14 cellular contexts compared by ENCODE assay signal in genomic region chr4:108113229-108113628, GRCh38. TPM values are rescaled to one million over a fixed set of nuclear protein-coding genes. Genes with fewer than 3 reads are reported as not detected.
DNase-seq lines count a peak whose midpoint lies in the region; ATAC-seq, FAIRE-seq and TF ChIP-seq lines count a peak whose summit lies in the region.
"Had no signal": no experiment of that assay in that cellular context is flagged by ENCODE, and none has a peak within 500 bp of the region (broad histone marks: within the 10 kb centered on the region; RNA-seq: fewer than 3 reads in every experiment).

No MANE protein-coding gene starts in this region.

- H3K36me3 ChIP-seq in H1 (ENCODE audit: control insufficient read depth in 2 of 4, insufficient read depth in 4 of 4, low read length in 3 of 4) = no peaks in the 10 kb centered on the region
- H3K36me3 ChIP-seq: MG63, spleen had no signal

- H3K9me3 ChIP-seq in H1 (ENCODE audit: insufficient read depth in 2 of 2, low read depth in 1 of 2, low read length in 1 of 2) = no peaks in the 10 kb centered on the region
- H3K9me3 ChIP-seq: MG63, spleen had no signal

- no peak for FAIRE-seq in H1 (lab: Jason Lieb, UNC)
- no peak for FAIRE-seq in GM12892 (lab: Jason Lieb, UNC)

- no peak overlapping the region for H3K23ac ChIP-seq in H1 (ENCODE audit: insufficient read length)

- H3K27me3 Mint-ChIP-seq in stimulated activated naive CD8-positive, alpha-beta T cell treated with anti-CD3 and anti-CD28 coated beads, Interleukin-15, Interleukin-2, amounts not matched to agents 100 ng/mL and 50 ng/mL, for 24 hours = no peaks in the 10 kb centered on the region

- H3K18ac ChIP-seq in H1 (ENCODE audit: extremely low read depth, low read length) = no peak overlapping the region; the same call in 1 of the 2 replicates

- no peaks in the 10 kb centered on the region for H3K27me3 ChIP-seq in H1 (replicated peaks in 1 of 4; ENCODE audit: control insufficient read depth in 3 of 4, extremely low read depth in 1 of 4, insufficient read depth in 3 of 4, low read length in 3 of 4)
- H3K27me3 ChIP-seq: MG63, spleen had no signal

- H3K4me1 Mint-ChIP-seq in stimulated activated naive CD8-positive, alpha-beta T cell treated with anti-CD3 and anti-CD28 coated beads, Interleukin-15, Interleukin-2, amounts not matched to agents 100 ng/mL and 50 ng/mL, for 24 hours (ENCODE audit: low read depth) = peaks cover 98% of the 10 kb centered on the region

- no peak overlapping the region for H3K27ac ChIP-seq in H1 (ENCODE audit: low read depth, low read length)
- H3K27ac ChIP-seq: epithelial cell of prostate had no signal

- 0 out of 2 replicates have a peak overlapping the region, but pooled peaks have one; percentile 21 for H2AFZ ChIP-seq in H1 (ENCODE audit: low read length)

- no peaks in the 10 kb centered on the region for H3K79me1 ChIP-seq in H1 (ENCODE audit: low read depth, low read length)

- TF ChIP-seq CTCF in H1 (IDR thresholded peaks at IDR 0.05; ENCODE audit: control extremely low read depth in 1 of 3, insufficient read depth in 1 of 3, low read depth in 1 of 3, low read length in 3 of 3) = no peak

- H4K5ac ChIP-seq in H1 (ENCODE audit: insufficient read length, low read depth, low read length) = no peak overlapping the region

- no peak overlapping the region for H4K8ac ChIP-seq in H1 (ENCODE audit: extremely low read depth, insufficient read depth, low read length)

- H2BK20ac ChIP-seq in H1 (ENCODE audit: low read length) = no peak overlapping the region

- no peak for DNase-seq in activated CD4-positive, CD25-positive, alpha-beta regulatory T cell treated with anti-CD3 and anti-CD28 coated beads, Interleukin-2, amount 50 U/mL, for 72 hours
- DNase-seq in activated T-cell treated with anti-CD3 and anti-CD28 coated beads, Interleukin-2, amount 50 U/mL, for 1 hour = peak; percentile 62
- DNase-seq in H1 (ENCODE audit: low read depth in 1 of 2, low spot score in 2 of 2) = no peak
- no peak for DNase-seq in GM12892 (ENCODE audit: insufficient read length)
- no peak for DNase-seq in SHP77 (lab: John Stamatoyannopoulos, UW)
- DNase-seq: anterior cingulate cortex, EL, MG63, NCI-H510A treated with DMSO at 0.1 percent for 48 hours, spleen had no signal

- peak overlapping the region; percentile 90 for H3K27ac Mint-ChIP-seq in stimulated activated naive CD8-positive, alpha-beta T cell treated with anti-CD3 and anti-CD28 coated beads, Interleukin-15, Interleukin-2, amounts not matched to agents 100 ng/mL and 50 ng/mL, for 24 hours

- no peak overlapping the region for H3K14ac ChIP-seq in H1 (ENCODE audit: insufficient read length)

- ATAC-seq in activated CD4-positive, CD25-positive, alpha-beta regulatory T cell treated with anti-CD3 and anti-CD28 coated beads, Interleukin-2, amount 50 U/mL, for 24 hours = peak; percentile 15 to 25
- no peak for ATAC-seq in GM21576 (IDR thresholded peaks at IDR 0.05; ENCODE audit: unreplicated experiment)

- POLR2A ChIA-PET in H1 (lab: Charles Lee; ENCODE audit: partially characterized antibody) = no interaction called here

- no peak overlapping the region for H3K4me3 ChIP-seq in H1 (ENCODE audit: extremely low read depth in 1 of 4, insufficient read depth in 2 of 4, low read depth in 3 of 4, low read length in 4 of 4)
- H3K4me3 ChIP-seq: MG63, spleen had no signal

- H2AK5ac ChIP-seq in H1 (ENCODE audit: low read depth, low read length) = no peak overlapping the region

- no peak overlapping the region for H2BK120ac ChIP-seq in H1 (replicated peaks; ENCODE audit: low read depth, low read length)

- no peaks in the 10 kb centered on the region; the same call in 1 of the 2 replicates for H3K23me2 ChIP-seq in H1 (ENCODE audit: low read depth, low read length)

- no peak for TF ChIP-seq EP300 in H1 (IDR thresholded peaks at IDR 0.05; ENCODE audit: borderline replicate concordance in 1 of 2, low read depth in 2 of 2, low read length in 2 of 2)

- TF ChIP-seq POLR2A in H1 (IDR thresholded peaks at IDR 0.05; ENCODE audit: control extremely low read depth in 1 of 2, low read depth in 2 of 2, low read length in 2 of 2) (no peak), GM12892 (IDR thresholded peaks at IDR 0.05; ENCODE audit: low read depth, low read length) (no peak)

- no peak overlapping the region for H3K4ac ChIP-seq in H1 (replicated peaks; ENCODE audit: insufficient read length, low read depth, low read length)

- no peaks in the 10 kb centered on the region for H4K20me1 ChIP-seq in H1 (replicated peaks in 1 of 2; ENCODE audit: control insufficient read depth in 1 of 2, insufficient read depth in 2 of 2, low read length in 2 of 2)

- CTCF ChIA-PET in H1 (lab: Charles Lee; ENCODE audit: partially characterized antibody) = interaction anchor here (0.5 to 2.4 kb wide), 7 partner anchors 11 to 459 kb away, joined by 3 to 8 read pairs (median 3); no protein-coding TSS in a partner anchor

- peaks cover 0 to 12% (median 9%) of the 10 kb centered on the region in 4 experiments; a peak in 5 of 7 replicates for H3K4me1 ChIP-seq in H1 (replicated peaks in 1 of 4; ENCODE audit: control insufficient read depth in 3 of 4, insufficient read depth in 4 of 4, low read length in 3 of 4)

- 61% methylated on average over 5 of the region's 5 CpGs; no CpG with 5 or more reads in 1 of the 2 experiments for WGBS in H1 (ENCODE audit: extremely low coverage in 1 of 2, insufficient coverage in 1 of 2, insufficient read length in 1 of 2, insufficient replicate concordance in 2 of 2, low coverage in 1 of 2, low lambda C conversion rate in 2 of 2, missing lambda C conversion rate in 1 of 2), 2 experiments

- no peak overlapping the region for H3K56ac ChIP-seq in H1 (replicated peaks; ENCODE audit: insufficient read length, low read depth, low read length)

- H3K4me2 ChIP-seq in H1 (ENCODE audit: insufficient read depth in 1 of 2, low read depth in 2 of 2, low read length in 2 of 2) = no peak overlapping the region

- H3K4me3 Mint-ChIP-seq in stimulated activated naive CD8-positive, alpha-beta T cell treated with anti-CD3 and anti-CD28 coated beads, Interleukin-15, Interleukin-2, amounts not matched to agents 100 ng/mL and 50 ng/mL, for 24 hours = peak overlapping the region; percentile 58

- no peak overlapping the region for H2BK15ac ChIP-seq in H1 (ENCODE audit: low read length)

- no peaks in the 10 kb centered on the region for H3K79me2 ChIP-seq in H1 (ENCODE audit: control insufficient read depth in 1 of 2, insufficient read depth in 2 of 2, low read length in 2 of 2)

- H3K9me3 Mint-ChIP-seq in stimulated activated naive CD8-positive, alpha-beta T cell treated with anti-CD3 and anti-CD28 coated beads, Interleukin-15, Interleukin-2, amounts not matched to agents 100 ng/mL and 50 ng/mL, for 24 hours = no peaks in the 10 kb centered on the region

- 0 out of 7 replicates have a peak overlapping the region, but pooled peaks of 1 of the 4 experiments have one; percentile 22 for H3K9ac ChIP-seq in H1 (replicated peaks in 1 of 4; ENCODE audit: extremely low read depth in 1 of 4, low read depth in 3 of 4, low read length in 3 of 4)

- no peak overlapping the region for H2BK5ac ChIP-seq in H1 (ENCODE audit: low read depth, low read length)

- H4K91ac ChIP-seq in H1 (replicated peaks; ENCODE audit: insufficient read length, low read length) = no peak overlapping the region

- no peak for TF ChIP-seq RAD21 in H1 (IDR thresholded peaks at IDR 0.05 in 1 of 2, conservative IDR thresholded peaks at IDR 0.05 in 1 of 2; ENCODE audit: low read depth in 2 of 2, low read length in 2 of 2)

- H3K36me3 Mint-ChIP-seq in stimulated activated naive CD8-positive, alpha-beta T cell treated with anti-CD3 and anti-CD28 coated beads, Interleukin-15, Interleukin-2, amounts not matched to agents 100 ng/mL and 50 ng/mL, for 24 hours (ENCODE audit: low read depth) = peaks cover 20% of the 10 kb centered on the region

- no peak overlapping the region for H2BK12ac ChIP-seq in H1 (ENCODE audit: low read depth, low read length)

TF ChIP-seq in H1, 55 proteins besides CTCF, POLR2A, EP300 and RAD21:
- TF ChIP-seq CEBPB (IDR thresholded peaks at IDR 0.05; ENCODE audit: low read depth, low read length) (no peak), SRF (IDR thresholded peaks at IDR 0.05; ENCODE audit: low read depth, low read length) (no peak), KDM4A (IDR thresholded peaks at IDR 0.05; ENCODE audit: low read depth, low read length, severe bottlenecking) (no peak), TAF1 (IDR thresholded peaks at IDR 0.05; ENCODE audit: low read depth, low read length) (no peak), SUZ12 (IDR thresholded peaks at IDR 0.05; ENCODE audit: low read length) (no peak)

RNA-seq across cellular contexts. Expression of gene LEF1, which starts 55.5 kb away (rescaled TPM):
- 0.67 and 2.6 TPM in 2 replicates for total RNA-seq in H1 (2021; fragmentation: NEBNext Ultra II Directional; extraction: Animal tissue kit (Norgen Biotek cat#: 25700))
- polyA plus RNA-seq in H1 (2011; rRNA removed) = 3.6 and 5.2 TPM in 2 replicates
- 3.1 TPM for polyA plus RNA-seq in H1 (2011; cell fraction: cytosol; rRNA removed)
- 3.4 TPM for polyA plus RNA-seq in H1 (2011; cell fraction: nucleus; rRNA removed)
- polyA plus RNA-seq in H1 (2012, experiment 1 of 2) = 1.3 to 2.7 TPM (median 2.0 TPM) in 4 replicates
- polyA plus RNA-seq in H1 (2012, experiment 2 of 2) = 0.62 TPM
- 0.12 TPM for polyA plus RNA-seq in H1 (2013, experiment 1 of 2)
- polyA plus RNA-seq in H1 (2013, experiment 2 of 2) = 0.20 TPM
- 3.6 and 5.4 TPM in 2 replicates for polyA minus RNA-seq in H1 (2011; rRNA and poly(A)+ RNA removed)
- 1.6 TPM for polyA minus RNA-seq in H1 (2011; cell fraction: cytosol; rRNA and poly(A)+ RNA removed)
- 4.3 TPM for polyA minus RNA-seq in H1 (2011; cell fraction: nucleus; rRNA and poly(A)+ RNA removed)
- polyA plus RNA-seq in GM12892 (2012; ENCODE audit: missing spikeins) = 20.9 TPM
